ENCODE assay signal across 18 cellular contexts in the genomic region with DNA sequence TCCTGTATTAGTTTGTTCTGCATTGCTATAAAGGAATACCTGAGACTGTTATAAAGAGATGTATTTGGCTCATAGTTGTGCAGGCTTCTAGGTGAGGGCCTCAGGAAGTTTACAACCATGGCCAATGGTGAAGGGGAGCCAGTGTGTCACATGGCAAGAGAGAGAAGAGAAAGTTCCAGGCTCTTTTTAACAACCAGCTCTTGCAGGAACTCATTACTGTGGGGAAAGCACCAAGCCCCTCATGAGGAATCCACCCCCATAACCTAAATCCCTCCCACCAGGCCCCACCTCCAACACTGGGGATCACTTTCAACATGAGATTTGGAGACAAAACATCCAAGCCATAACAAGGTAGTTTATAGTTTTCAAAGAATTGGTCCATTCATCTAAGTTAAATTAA. TPM values are rescaled to one million over a fixed set of nuclear protein-coding genes. Genes with fewer than 3 reads are reported as not detected.
DNase-seq lines count a peak whose midpoint lies in the region; ATAC-seq lines count a peak whose summit lies in the region.
"Had no signal": no experiment of that assay in that cellular context is flagged by ENCODE, and none has a peak within 500 bp of the region (broad histone marks: within the 10 kb centered on the region; RNA-seq: fewer than 3 reads in every experiment).

No MANE protein-coding gene starts in this region.

- H3K27me3 ChIP-seq in CD4-positive, CD25-positive, alpha-beta regulatory T cell (ENCODE audit: control insufficient read depth, insufficient read depth, low read length) = no peaks in the 10 kb centered on the region
- H3K27me3 ChIP-seq in CD8-positive, alpha-beta memory T cell (ENCODE audit: insufficient read depth, low read length, poor library complexity, severe bottlenecking) = no peaks in the 10 kb centered on the region
- no peaks in the 10 kb centered on the region for H3K27me3 ChIP-seq in MG63
- H3K27me3 ChIP-seq: BE2C had no signal

- peak overlapping the region; percentile 89 to 93 (median 92) for H3K4me3 Mint-ChIP-seq in CD4-positive, CD25-positive, alpha-beta regulatory T cell
- peak overlapping the region; percentile 92 to 98 (median 95) for H3K4me3 Mint-ChIP-seq in CD8-positive, alpha-beta memory T cell
- H3K4me3 Mint-ChIP-seq in activated naive CD8-positive, alpha-beta T cell = peak overlapping the region; percentile 93
- peak overlapping the region; percentile 85 for H3K4me3 Mint-ChIP-seq in natural killer cell treated with Interleukin-12 subunit alpha and Interleukin-12 subunit beta and Interleukin-15 and Interleukin-18, amount 100 ng/mL, for 72 hours
- H3K4me3 Mint-ChIP-seq: WTC11 had no signal

- H3K9me3 ChIP-seq in CD4-positive, CD25-positive, alpha-beta regulatory T cell (ENCODE audit: control insufficient read depth in 2 of 2, low read length in 2 of 2) = no peaks in the 10 kb centered on the region
- H3K9me3 ChIP-seq in CD8-positive, alpha-beta memory T cell (ENCODE audit: low read length) = no peaks in the 10 kb centered on the region
- H3K9me3 ChIP-seq in MG63 = peaks cover 2% of the 10 kb centered on the region; the same call in 1 of the 2 replicates
- H3K9me3 ChIP-seq: BE2C, lower lobe of right lung, thoracic aorta had no signal

- peaks cover 0 to 2% (median 0%) of the 10 kb centered on the region in 7 donors for H3K9me3 Mint-ChIP-seq in CD4-positive, CD25-positive, alpha-beta regulatory T cell
- H3K9me3 Mint-ChIP-seq in CD8-positive, alpha-beta memory T cell = no peaks in the 10 kb centered on the region
- no peaks in the 10 kb centered on the region for H3K9me3 Mint-ChIP-seq in activated naive CD8-positive, alpha-beta T cell (ENCODE audit: low read depth)
- no peaks in the 10 kb centered on the region for H3K9me3 Mint-ChIP-seq in natural killer cell treated with Interleukin-12 subunit alpha and Interleukin-12 subunit beta and Interleukin-15 and Interleukin-18, amount 100 ng/mL, for 72 hours

- peaks cover 5% of the 10 kb centered on the region for H3K4me1 ChIP-seq in CD4-positive, CD25-positive, alpha-beta regulatory T cell (ENCODE audit: control insufficient read depth, insufficient read depth, low read length, poor library complexity, severe bottlenecking)
- peaks cover 7% of the 10 kb centered on the region for H3K4me1 ChIP-seq in CD8-positive, alpha-beta memory T cell (ENCODE audit: insufficient read depth, low read length)
- H3K4me1 ChIP-seq: BE2C had no signal

- no peaks in the 10 kb centered on the region for H3K36me3 ChIP-seq in CD4-positive, CD25-positive, alpha-beta regulatory T cell (ENCODE audit: control insufficient read depth, insufficient read depth, low read length)
- H3K36me3 ChIP-seq in CD8-positive, alpha-beta memory T cell (ENCODE audit: insufficient read depth, low read length) = no peaks in the 10 kb centered on the region
- H3K36me3 ChIP-seq in MG63 = no peaks in the 10 kb centered on the region
- H3K36me3 ChIP-seq: BE2C, lower lobe of right lung, thoracic aorta had no signal

- peak in 1 of 3 donors; percentile 14 for DNase-seq in CD4-positive, CD25-positive, alpha-beta regulatory T cell
- peak in 2 of 5 donors; percentile 1 to 27 for DNase-seq in CD8-positive, alpha-beta memory T cell
- no peak for DNase-seq in natural killer cell treated with Interleukin-12 subunit alpha and Interleukin-12 subunit beta and Interleukin-15 and Interleukin-18, amount 100 ng/mL, for 72 hours (ENCODE audit: low spot score)
- DNase-seq in AG08396 (ENCODE audit: low spot score) = no peak
- DNase-seq in RPMI8226 = no peak
- no peak for DNase-seq in MG63
- DNase-seq: BE2C; DMS153; effector CD4-positive, alpha-beta T cell; lower lobe of right lung; NCI-H1105 treated with DMSO at 0.1 percent for 48 hours; NCI-H524 treated with DMSO at 0.1 percent for 48 hours; SHP77 treated with DMSO at 0.1 percent for 48 hours had no signal

- CTCF ChIA-PET in CD8-positive, alpha-beta memory T cell (lab: Charles Lee) = interaction anchor here (0.9 to 1.2 kb wide), 2 partner anchors 8 to 64 kb away, joined by 3 read pairs; no protein-coding TSS in a partner anchor

- H3K36me3 Mint-ChIP-seq in CD4-positive, CD25-positive, alpha-beta regulatory T cell = no peaks in the 10 kb centered on the region
- peaks cover 0 to 11% (median 6%) of the 10 kb centered on the region in 3 donors for H3K36me3 Mint-ChIP-seq in CD8-positive, alpha-beta memory T cell
- peaks cover 10% of the 10 kb centered on the region for H3K36me3 Mint-ChIP-seq in activated naive CD8-positive, alpha-beta T cell
- no peaks in the 10 kb centered on the region for H3K36me3 Mint-ChIP-seq in natural killer cell treated with Interleukin-12 subunit alpha and Interleukin-12 subunit beta and Interleukin-15 and Interleukin-18, amount 100 ng/mL, for 72 hours

- H3K4me1 Mint-ChIP-seq in CD4-positive, CD25-positive, alpha-beta regulatory T cell = peaks cover 10 to 27% (median 18%) of the 10 kb centered on the region in 4 donors
- H3K4me1 Mint-ChIP-seq in CD8-positive, alpha-beta memory T cell = peaks cover 30 to 46% (median 42%) of the 10 kb centered on the region in 3 donors
- H3K4me1 Mint-ChIP-seq in activated naive CD8-positive, alpha-beta T cell (ENCODE audit: low read depth) = peaks cover 42% of the 10 kb centered on the region
- H3K4me1 Mint-ChIP-seq in natural killer cell treated with Interleukin-12 subunit alpha and Interleukin-12 subunit beta and Interleukin-15 and Interleukin-18, amount 100 ng/mL, for 72 hours (ENCODE audit: low read depth in 2 of 2) = peaks cover 20 to 23% of the 10 kb centered on the region in 2 donors

- H3K27me3 Mint-ChIP-seq in CD4-positive, CD25-positive, alpha-beta regulatory T cell = no peaks in the 10 kb centered on the region
- no peaks in the 10 kb centered on the region for H3K27me3 Mint-ChIP-seq in CD8-positive, alpha-beta memory T cell
- H3K27me3 Mint-ChIP-seq in activated naive CD8-positive, alpha-beta T cell = no peaks in the 10 kb centered on the region
- H3K27me3 Mint-ChIP-seq in natural killer cell treated with Interleukin-12 subunit alpha and Interleukin-12 subunit beta and Interleukin-15 and Interleukin-18, amount 100 ng/mL, for 72 hours = no peaks in the 10 kb centered on the region

- peak overlapping the region; percentile 47 for H3K4me3 ChIP-seq in CD4-positive, CD25-positive, alpha-beta regulatory T cell (ENCODE audit: low read depth, low read length)
- peak overlapping the region; percentile 43 for H3K4me3 ChIP-seq in CD8-positive, alpha-beta memory T cell (ENCODE audit: low read length)
- no peak overlapping the region for H3K4me3 ChIP-seq in MG63
- H3K4me3 ChIP-seq: lower lobe of right lung, thoracic aorta had no signal

- POLR2A ChIA-PET in CD8-positive, alpha-beta memory T cell (lab: Charles Lee) = interaction anchor here (0.6 kb wide), 1 partner anchor 41 kb away, joined by 3 read pairs; no protein-coding TSS in a partner anchor

- peak overlapping the region; percentile 23 to 89 (median 87) for H3K27ac Mint-ChIP-seq in CD4-positive, CD25-positive, alpha-beta regulatory T cell
- peak overlapping the region; percentile 69 to 95 (median 92) for H3K27ac Mint-ChIP-seq in CD8-positive, alpha-beta memory T cell
- H3K27ac Mint-ChIP-seq in activated naive CD8-positive, alpha-beta T cell = peak overlapping the region; percentile 96
- peak overlapping the region; percentile 60 to 75 for H3K27ac Mint-ChIP-seq in natural killer cell treated with Interleukin-12 subunit alpha and Interleukin-12 subunit beta and Interleukin-15 and Interleukin-18, amount 100 ng/mL, for 72 hours
- H3K27ac Mint-ChIP-seq: WTC11 had no signal

- H3K27ac ChIP-seq in CD4-positive, CD25-positive, alpha-beta regulatory T cell (ENCODE audit: insufficient read depth, low read length, poor library complexity, severe bottlenecking) = no peak overlapping the region
- H3K27ac ChIP-seq in CD8-positive, alpha-beta memory T cell (ENCODE audit: low read depth, low read length) = no peak overlapping the region
- H3K27ac ChIP-seq: lower lobe of right lung, skin epidermis, thoracic aorta had no signal

- no peak for ATAC-seq in CD4-positive, CD25-positive, alpha-beta regulatory T cell (ENCODE audit: low read depth in 2 of 2)
- ATAC-seq in natural killer cell treated with Interleukin-12 subunit alpha and Interleukin-12 subunit beta and Interleukin-15 and Interleukin-18, amount 100 ng/mL, for 72 hours = peak in 1 of 2 donors; percentile 6
- no peak for ATAC-seq in GM21825 (IDR thresholded peaks at IDR 0.05; ENCODE audit: unreplicated experiment)
- ATAC-seq: lower lobe of right lung, WTC11 had no signal

RNA-seq across cellular contexts. Expression of a gene that starts 5.0 kb away (rescaled TPM):
- 52.3 TPM for total RNA-seq in CD4-positive, CD25-positive, alpha-beta regulatory T cell
- polyA plus RNA-seq in CD4-positive, CD25-positive, alpha-beta regulatory T cell = 100 to 1,000 TPM; 143 to 163 (median 150) TPM
- total RNA-seq in CD8-positive, alpha-beta memory T cell = 100 to 1,000 TPM; 102 to 113 TPM
- polyA plus RNA-seq in CD8-positive, alpha-beta memory T cell = 163 TPM
- total RNA-seq in natural killer cell treated with Interleukin-12 subunit alpha and Interleukin-12 subunit beta and Interleukin-15 and Interleukin-18, amount 100 ng/mL, for 72 hours = 10 to 100 TPM; 49.2 to 53.2 TPM
- 64.6 and 68.7 TPM in 2 replicates for total RNA-seq in MG63 (2014; rRNA removed; shearing (Covaris generic); ENCODE audit: low replicate concordance)

RNA-seq across cellular contexts. Expression of a gene that starts 34.5 kb away (rescaled TPM):
- 52.3 TPM for total RNA-seq in CD4-positive, CD25-positive, alpha-beta regulatory T cell
- 1 to 10 TPM; 1.5 to 5.8 (median 4.6) TPM for polyA plus RNA-seq in CD4-positive, CD25-positive, alpha-beta regulatory T cell
- 10 to 100 TPM; 23.4 to 25.8 TPM for total RNA-seq in CD8-positive, alpha-beta memory T cell
- 6.3 TPM for polyA plus RNA-seq in CD8-positive, alpha-beta memory T cell
- 10 to 100 TPM; 31.4 to 35.8 TPM for total RNA-seq in natural killer cell treated with Interleukin-12 subunit alpha and Interleukin-12 subunit beta and Interleukin-15 and Interleukin-18, amount 100 ng/mL, for 72 hours
- total RNA-seq in MG63 (2014; rRNA removed; shearing (Covaris generic); ENCODE audit: low replicate concordance) = 4.7 and 7.2 TPM in 2 replicates

RNA-seq across cellular contexts. Expression of a gene that starts 37.1 kb away (rescaled TPM):
- total RNA-seq in CD4-positive, CD25-positive, alpha-beta regulatory T cell = 0.25 TPM
- polyA plus RNA-seq in CD4-positive, CD25-positive, alpha-beta regulatory T cell = under 1 TPM in 2 of 4 donors, not detected in 2; 0.22 to 0.32 TPM
- not detected for total RNA-seq in CD8-positive, alpha-beta memory T cell
- 0.09 TPM for polyA plus RNA-seq in CD8-positive, alpha-beta memory T cell
- not detected for total RNA-seq in natural killer cell treated with Interleukin-12 subunit alpha and Interleukin-12 subunit beta and Interleukin-15 and Interleukin-18, amount 100 ng/mL, for 72 hours
- total RNA-seq in MG63 (2014; rRNA removed; shearing (Covaris generic); ENCODE audit: low replicate concordance) = not detected in 2 replicates

RNA-seq across cellular contexts. Expression of a gene that starts 45.2 kb away (rescaled TPM):
- 205 TPM for total RNA-seq in CD4-positive, CD25-positive, alpha-beta regulatory T cell
- polyA plus RNA-seq in CD4-positive, CD25-positive, alpha-beta regulatory T cell = 10 to 100 TPM in 3 of 4 donors, 1 to 10 TPM in 1; 9.9 to 16.7 (median 13.1) TPM
- total RNA-seq in CD8-positive, alpha-beta memory T cell = 10 to 100 TPM; 32.7 to 33.8 TPM
- 11.6 TPM for polyA plus RNA-seq in CD8-positive, alpha-beta memory T cell
- total RNA-seq in natural killer cell treated with Interleukin-12 subunit alpha and Interleukin-12 subunit beta and Interleukin-15 and Interleukin-18, amount 100 ng/mL, for 72 hours = 100 to 1,000 TPM; 109 to 198 TPM
- 2.2 and 3.8 TPM in 2 replicates for total RNA-seq in MG63 (2014; rRNA removed; shearing (Covaris generic); ENCODE audit: low replicate concordance)
